17 cellular contexts compared by ENCODE assay signal in genomic region chr6:170046786-170047626, GRCh38.
A peak's percentile ranks its signal among the peaks of the same experiment; 100 is the strongest.
DNase-seq lines count a peak whose midpoint lies in the region; ATAC-seq and TF ChIP-seq lines count a peak whose summit lies in the region.
"Had no signal": no experiment of that assay in that cellular context is flagged by ENCODE, and none has a peak within 500 bp of the region (broad histone marks: within the 10 kb centered on the region; RNA-seq: fewer than 3 reads in every experiment).

No MANE protein-coding gene starts in this region.

- TF ChIP-seq POLR2A in NB4 (IDR thresholded peaks at IDR 0.05; ENCODE audit: extremely low read depth, insufficient read length) (no peak), gastroesophageal sphincter (IDR thresholded peaks at IDR 0.05) (no peak)

- no peak overlapping the region for H3K4me3 ChIP-seq in NB4 (ENCODE audit: low read depth, low read length)
- no peak overlapping the region for H3K4me3 ChIP-seq in gastroesophageal sphincter
- H3K4me3 ChIP-seq: HAP-1 had no signal

- 62 to 93% methylated on average over 15 to 18 of the region's 18 CpGs for WGBS in gastroesophageal sphincter (ENCODE audit: low coverage in 1 of 2), 2 donors

- no peaks in the 10 kb centered on the region for H3K36me3 ChIP-seq in gastroesophageal sphincter
- H3K36me3 ChIP-seq: HAP-1 had no signal

- no peak for TF ChIP-seq EP300 in gastroesophageal sphincter (IDR thresholded peaks at IDR 0.05)

- DNase-seq in CD1c-positive myeloid dendritic cell (ENCODE audit: extremely low spot score) (peak; percentile 40), NB4 (ENCODE audit: low read depth) (peak; percentile 85), sciatic nerve (ENCODE audit: low spot score) (peak; percentile 51), T-helper 2 cell (no peak), RKO (ENCODE audit: low spot score) (no peak)
- DNase-seq: caudate nucleus; endodermal cell; NCI-H1105; NCI-H526; OCI-M1; SK-N-SH; stimulated activated CD4-positive, alpha-beta T cell treated with anti-CD3 and anti-CD28 coated beads, Interleukin-2, amount 100 ng/mL, for 48 hours; T-helper 9 cell had no signal

- TF ChIP-seq CTCF in NB4 (IDR thresholded peaks at IDR 0.05; ENCODE audit: low read depth, low read length) (no peak), gastroesophageal sphincter (IDR thresholded peaks at IDR 0.05) (no peak)

- intact Hi-C loops in sciatic nerve (cut with DNase I), result no loop called here

- peaks cover 0 to 44% (median 12%) of the 10 kb centered on the region in 3 donors for H3K4me1 ChIP-seq in gastroesophageal sphincter
- H3K4me1 ChIP-seq: HAP-1 had no signal

- H3K27me3 ChIP-seq in gastroesophageal sphincter, result no peaks in the 10 kb centered on the region

- no peaks in the 10 kb centered on the region for H3K9me3 ChIP-seq in gastroesophageal sphincter
- H3K9me3 ChIP-seq: HAP-1, SK-N-SH had no signal

- ATAC-seq in gastroesophageal sphincter (no peak), sciatic nerve (no peak), HG03354 (IDR thresholded peaks at IDR 0.05; ENCODE audit: poor library complexity, severe bottlenecking, unreplicated experiment) (no peak), GM21825 (IDR thresholded peaks at IDR 0.05; ENCODE audit: unreplicated experiment) (no peak)

- peak overlapping the region in 3 of 4 donors; percentile 1 to 81 (median 64) for H3K27ac ChIP-seq in gastroesophageal sphincter

Comparison
In these comparisons a context has a peak if more than half of its experiments do, and no peak if none do; other contexts are left out.
1. DNase-seq: peak in CD1c-positive myeloid dendritic cell (single experiment), NB4 (single experiment) and sciatic nerve (single experiment); none in T-helper 2 cell (0 of 5) and RKO (single experiment).